ENCODE assay signal across 12 cellular contexts in genomic region chr1:19169642-19170041, GRCh38. TPM values are rescaled to one million over a fixed set of nuclear protein-coding genes. Genes with fewer than 3 reads are reported as not detected.
DNase-seq lines count a peak whose midpoint lies in the region; ATAC-seq lines count a peak whose summit lies in the region.
"Had no signal": no experiment of that assay in that cellular context is flagged by ENCODE, and none has a peak within 500 bp of the region (broad histone marks: within the 10 kb centered on the region; RNA-seq: fewer than 3 reads in every experiment).

No MANE protein-coding gene starts in this region.

- H3K9me3 ChIP-seq in adipocyte (ENCODE audit: control insufficient read depth, low read length) (no peaks in the 10 kb centered on the region), SJCRH30 (replicated peaks) (no peaks in the 10 kb centered on the region)
- H3K9me3 ChIP-seq: BLaER1 treated with 17β-estradiol and CSF1 and Interleukin-3, amounts not matched to agents 10 nM and 100 nM had no signal

- peak; percentile 96 to 97 for ATAC-seq in activated T-cell treated with anti-CD3 and anti-CD28 coated beads, Interleukin-2, amount 50 U/mL, for 4 hours
- peak; percentile 75 for ATAC-seq in HG02870 (IDR thresholded peaks at IDR 0.05; ENCODE audit: unreplicated experiment)
- ATAC-seq in stimulated activated memory B cell treated with anti-CD40 and anti-IgM and Interleukin-4, amounts not matched to agents 10 μg/mL and 1 μg/mL and 100 μg/mL, for 72 hours: peak; percentile 27
- no peak for ATAC-seq in HG03139 (IDR thresholded peaks at IDR 0.05; ENCODE audit: unreplicated experiment)
- no peak for ATAC-seq in GM19455 (IDR thresholded peaks at IDR 0.05; ENCODE audit: unreplicated experiment)

- H3K4me1 ChIP-seq in adipocyte (ENCODE audit: control insufficient read depth, insufficient read depth, low read length) (peaks cover 5% of the 10 kb centered on the region), SJCRH30 (no peaks in the 10 kb centered on the region)
- H3K4me1 ChIP-seq: parathyroid adenoma had no signal

- H3K4me3 ChIP-seq in adipocyte (ENCODE audit: low read length): no peak overlapping the region
- H3K4me3 ChIP-seq in SJCRH30: no peak overlapping the region
- H3K4me3 ChIP-seq: BLaER1 treated with 17β-estradiol and CSF1 and Interleukin-3, amounts not matched to agents 10 nM and 100 nM had no signal

- H3K4me3 Mint-ChIP-seq in activated T-cell treated with anti-CD3 and anti-CD28 coated beads, Interleukin-2, amount 50 U/mL, for 4 hours: peak overlapping the region; percentile 20
- H3K4me3 Mint-ChIP-seq in stimulated activated memory B cell treated with anti-CD40 and anti-IgM and Interleukin-4, amounts not matched to agents 10 μg/mL and 1 μg/mL and 100 μg/mL, for 72 hours: no peak overlapping the region
- H3K4me3 Mint-ChIP-seq: central memory CD8-positive, alpha-beta T cell had no signal

- peaks cover 59% of the 10 kb centered on the region for H3K36me3 Mint-ChIP-seq in activated T-cell treated with anti-CD3 and anti-CD28 coated beads, Interleukin-2, amount 50 U/mL, for 4 hours (ENCODE audit: insufficient read depth)
- peaks cover 80% of the 10 kb centered on the region for H3K36me3 Mint-ChIP-seq in stimulated activated memory B cell treated with anti-CD40 and anti-IgM and Interleukin-4, amounts not matched to agents 10 μg/mL and 1 μg/mL and 100 μg/mL, for 72 hours

- no peaks in the 10 kb centered on the region for H3K27me3 ChIP-seq in adipocyte (replicated peaks; ENCODE audit: control insufficient read depth, insufficient read depth, low read length)
- H3K27me3 ChIP-seq in SJCRH30: no peaks in the 10 kb centered on the region
- H3K27me3 ChIP-seq: BLaER1 treated with 17β-estradiol and CSF1 and Interleukin-3, amounts not matched to agents 10 nM and 100 nM had no signal

- no peaks in the 10 kb centered on the region for H3K9me3 Mint-ChIP-seq in activated T-cell treated with anti-CD3 and anti-CD28 coated beads, Interleukin-2, amount 50 U/mL, for 4 hours
- no peaks in the 10 kb centered on the region for H3K9me3 Mint-ChIP-seq in stimulated activated memory B cell treated with anti-CD40 and anti-IgM and Interleukin-4, amounts not matched to agents 10 μg/mL and 1 μg/mL and 100 μg/mL, for 72 hours
- H3K9me3 Mint-ChIP-seq: central memory CD8-positive, alpha-beta T cell had no signal

- no peak for DNase-seq in activated T-cell treated with anti-CD3 and anti-CD28 coated beads, Interleukin-2, amount 50 U/mL, for 4 hours
- DNase-seq in activated T-cell treated with anti-CD3 and anti-CD28 coated beads for 4 hours: no peak
- peak; percentile 34 for DNase-seq in adipocyte (ENCODE audit: low read depth)
- DNase-seq in SJCRH30: no peak
- DNase-seq: NCI-H526 had no signal

- peak overlapping the region; percentile 81 for H3K27ac Mint-ChIP-seq in stimulated activated memory B cell treated with anti-CD40 and anti-IgM and Interleukin-4, amounts not matched to agents 10 μg/mL and 1 μg/mL and 100 μg/mL, for 72 hours

- peaks cover 9% of the 10 kb centered on the region for H3K4me1 Mint-ChIP-seq in activated T-cell treated with anti-CD3 and anti-CD28 coated beads, Interleukin-2, amount 50 U/mL, for 4 hours (ENCODE audit: low read depth)
- peaks cover 14% of the 10 kb centered on the region for H3K4me1 Mint-ChIP-seq in stimulated activated memory B cell treated with anti-CD40 and anti-IgM and Interleukin-4, amounts not matched to agents 10 μg/mL and 1 μg/mL and 100 μg/mL, for 72 hours
- H3K4me1 Mint-ChIP-seq: central memory CD8-positive, alpha-beta T cell had no signal

- peaks cover 98% of the 10 kb centered on the region for H3K36me3 ChIP-seq in adipocyte (ENCODE audit: control insufficient read depth, insufficient read depth, low read length, severe bottlenecking)
- H3K36me3 ChIP-seq in SJCRH30: peaks cover 94% of the 10 kb centered on the region

- no peak overlapping the region for H3K9ac ChIP-seq in adipocyte (ENCODE audit: low read length)
- H3K9ac ChIP-seq: parathyroid adenoma had no signal

- no peaks in the 10 kb centered on the region for H3K27me3 Mint-ChIP-seq in activated T-cell treated with anti-CD3 and anti-CD28 coated beads, Interleukin-2, amount 50 U/mL, for 4 hours (ENCODE audit: low read depth)
- H3K27me3 Mint-ChIP-seq in stimulated activated memory B cell treated with anti-CD40 and anti-IgM and Interleukin-4, amounts not matched to agents 10 μg/mL and 1 μg/mL and 100 μg/mL, for 72 hours: no peaks in the 10 kb centered on the region
- H3K27me3 Mint-ChIP-seq: central memory CD8-positive, alpha-beta T cell had no signal

- no peak overlapping the region for H3K27ac ChIP-seq in SJCRH30
- H3K27ac ChIP-seq: BLaER1 treated with 17β-estradiol and CSF1 and Interleukin-3, amounts not matched to agents 10 nM and 100 nM; parathyroid adenoma had no signal

RNA-seq across cellular contexts. Expression of gene UBR4, which starts 40.4 kb away (rescaled TPM):
- total RNA-seq in activated T-cell treated with anti-CD3 and anti-CD28 coated beads, Interleukin-2, amount 50 U/mL, for 4 hours: 100 to 1,000 TPM; 102 to 123 (median 108) TPM
- 96.7 and 102 TPM in 2 replicates for total RNA-seq in SJCRH30 (2014; rRNA removed; shearing (Covaris generic))

Comparison
In these comparisons a context has a peak if more than half of its experiments do, and no peak if none do; other contexts are left out.
1. ATAC-seq: peak in activated T-cell treated with anti-CD3 and anti-CD28 coated beads, Interleukin-2, amount 50 U/mL, for 4 hours (2 of 2), HG02870 (single experiment) and stimulated activated memory B cell treated with anti-CD40 and anti-IgM and Interleukin-4, amounts not matched to agents 10 μg/mL and 1 μg/mL and 100 μg/mL, for 72 hours (single experiment); none in HG03139 (single experiment) and GM19455 (single experiment).